8 cellular contexts compared by ENCODE assay signal in the genomic region with DNA sequence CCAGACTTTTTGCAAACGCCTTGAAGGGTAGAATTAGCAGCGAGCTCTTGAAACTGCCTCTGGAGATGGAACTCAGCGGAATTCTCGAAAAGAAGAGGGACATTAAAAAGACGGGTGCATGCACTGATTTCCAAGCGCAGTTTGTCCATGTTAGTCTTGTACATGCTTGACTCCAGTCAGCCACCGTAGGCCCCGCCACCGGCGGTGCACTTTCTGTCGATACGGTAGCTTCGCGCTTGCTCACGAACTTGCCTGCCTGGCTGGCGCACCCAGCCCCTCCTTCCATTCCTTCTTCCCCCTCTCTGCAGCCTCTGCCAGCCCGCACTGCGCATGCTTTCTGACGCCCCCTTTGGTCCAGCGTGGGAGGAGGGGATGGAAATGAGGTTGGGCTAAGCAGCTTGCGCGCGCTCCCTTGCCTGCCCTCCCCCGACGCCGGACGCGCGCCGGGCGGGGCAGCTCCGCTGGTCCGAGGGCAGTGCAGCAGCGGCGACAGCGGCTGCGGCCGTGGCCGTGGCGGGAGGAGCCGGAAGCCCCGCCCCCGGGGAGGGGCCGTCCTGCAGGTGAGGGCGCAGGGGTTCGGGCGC. TPM values are rescaled to one million over a fixed set of nuclear protein-coding genes. Genes with fewer than 3 reads are reported as not detected.
DNase-seq lines count a peak whose midpoint lies in the region; ATAC-seq and TF ChIP-seq lines count a peak whose summit lies in the region.

A gene with protein sequence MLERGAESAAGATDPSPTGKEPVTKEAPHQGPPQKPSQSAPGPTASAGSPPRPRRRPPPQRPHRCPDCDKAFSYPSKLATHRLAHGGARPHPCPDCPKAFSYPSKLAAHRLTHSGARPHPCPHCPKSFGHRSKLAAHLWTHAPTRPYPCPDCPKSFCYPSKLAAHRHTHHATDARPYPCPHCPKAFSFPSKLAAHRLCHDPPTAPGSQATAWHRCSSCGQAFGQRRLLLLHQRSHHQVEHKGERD (plus strand): TSS at position 227 of the 584 bp plus-strand sequence. CDS start 1,235 bp downstream, outside the sequence.

- DNase-seq in NCI-H1417 treated with DMSO at 0.1 percent for 48 hours (lab: John Stamatoyannopoulos, UW): peak; percentile 79
- peak; percentile 57 to 92 (median 75) for DNase-seq in T-helper 1 cell
- peak; percentile 53 to 96 (median 89) for DNase-seq in amygdala (lab: John Stamatoyannopoulos, UW)
- DNase-seq in right atrium auricular region (ENCODE audit: low spot score): peak; percentile 92
- DNase-seq in pulmonary artery endothelial cell (ENCODE audit: low read depth, low spot score): peak; percentile 64
- DNase-seq in uterus: peak; percentile 88 to 89

- no peaks in the 10 kb centered on the region for H3K27me3 ChIP-seq in right atrium auricular region
- no peaks in the 10 kb centered on the region for H3K27me3 ChIP-seq in uterus

- TF ChIP-seq POLR2A in uterus (IDR thresholded peaks at IDR 0.05): no peak

- H3K27ac ChIP-seq in right atrium auricular region (peak within 1 kb of the TSS; percentile 88 to 90), uterus (peak within 1 kb of the TSS; percentile 90 to 96)

- H3K4me3 ChIP-seq in GM12875 (ENCODE audit: low read depth, low read length) (peak within 1 kb of the TSS; percentile 48), right atrium auricular region (peak within 1 kb of the TSS; percentile 48 to 70), uterus (peak within 1 kb of the TSS; percentile 51 to 52)

- peaks cover 0 to 24% of the 10 kb centered on the region in 2 donors for H3K4me1 ChIP-seq in right atrium auricular region
- peaks cover 0 to 4% of the 10 kb centered on the region in 2 donors for H3K4me1 ChIP-seq in uterus

- no peaks in the 10 kb centered on the region for H3K36me3 ChIP-seq in right atrium auricular region
- no peaks in the 10 kb centered on the region for H3K36me3 ChIP-seq in uterus

- ATAC-seq in HG02763 (IDR thresholded peaks at IDR 0.05; ENCODE audit: unreplicated experiment): peak; percentile 60

- intact Hi-C loops in uterus (cut with DNase I; ENCODE audit: low total_unique reads): no loop called here

- H3K9me3 ChIP-seq in right atrium auricular region (no peaks in the 10 kb centered on the region), uterus (no peaks in the 10 kb centered on the region)

- TF ChIP-seq CTCF in GM12875 (IDR thresholded peaks at IDR 0.05; ENCODE audit: borderline replicate concordance, insufficient read depth, low read depth, low read length) (no peak), right atrium auricular region (IDR thresholded peaks at IDR 0.05) (peak in 1 of 2 donors; percentile 23), uterus (IDR thresholded peaks at IDR 0.05) (no peak)

RNA-seq across cellular contexts. Expression of the gene that starts here (rescaled TPM):
- total RNA-seq in right atrium auricular region: under 1 TPM in 1 of 2 donors, not detected in 1; 0.39 TPM
- 0.07 TPM in 1 of 2 replicates, not detected in the other for total RNA-seq in pulmonary artery endothelial cell
- total RNA-seq in uterus: 1 to 10 TPM in 1 of 4 donors, under 1 TPM in 1, not detected in 2; 0.21 to 2.8 TPM

Comparison
In these comparisons a context has a peak if more than half of its experiments do, and no peak if none do; other contexts are left out.
1. Peak in every context shown above with its lines: DNase-seq, ATAC-seq, H3K4me3 ChIP-seq and H3K27ac ChIP-seq.
2. Peak in DNase-seq, H3K4me3 ChIP-seq and H3K27ac ChIP-seq in right atrium auricular region; RNA of the gene not detected or under 1 TPM.
3. Peak in DNase-seq in pulmonary artery endothelial cell; RNA of the gene not detected or under 1 TPM.